In genomic region chr21:26845066-26845749, GRCh38 we compare ENCODE assay signal across 1 cellular context.
A peak's percentile ranks its signal among the peaks of the same experiment; 100 is the strongest.
TF ChIP-seq lines count a peak whose summit lies in the region.

ADAMTS1 (minus strand) TSS chr21:26845409; CDS start chr21:26844954, 455 bp downstream.

TF ChIP-seq in IMR-90, 13 proteins besides CTCF, POLR2A, EP300 and RAD21 (continued from another document):
- TF ChIP-seq ELK1 (IDR thresholded peaks at IDR 0.05; ENCODE audit: borderline replicate concordance, low read depth, low read length): no peak
- TF ChIP-seq CHD1 (IDR thresholded peaks at IDR 0.05; ENCODE audit: low read depth, low read length): peak; percentile 80; the same call in 1 of the 2 replicates
- peak; percentile 13; the same call in 1 of the 2 replicates for TF ChIP-seq SMC3 (IDR thresholded peaks at IDR 0.05; ENCODE audit: low read depth, low read length)
- TF ChIP-seq CEBPB (IDR thresholded peaks at IDR 0.05; ENCODE audit: low read depth, low read length): 0 out of 2 replicates have a peak, but pooled peaks have one; percentile 22
- TF ChIP-seq RCOR1 (IDR thresholded peaks at IDR 0.05; ENCODE audit: insufficient replicate concordance, low read length): no peak
- no peak for TF ChIP-seq MAFK (IDR thresholded peaks at IDR 0.05; ENCODE audit: low read depth, low read length)
- TF ChIP-seq RFX5 (IDR thresholded peaks at IDR 0.05; ENCODE audit: low read depth, low read length): no peak
- peak; percentile 88 for TF ChIP-seq MAZ (IDR thresholded peaks at IDR 0.05; ENCODE audit: borderline replicate concordance, low read depth, low read length)
- no peak for TF ChIP-seq MXI1 (IDR thresholded peaks at IDR 0.05; ENCODE audit: borderline replicate concordance, low read depth, low read length)
- no peak for TF ChIP-seq USF2 (IDR thresholded peaks at IDR 0.05; ENCODE audit: low read depth, low read length)
- no peak for TF ChIP-seq FOS (IDR thresholded peaks at IDR 0.05; ENCODE audit: low read depth, low read length)
- no peak for TF ChIP-seq NFE2L2 (IDR thresholded peaks at IDR 0.05; ENCODE audit: low read depth, low read length)
